21 cellular contexts compared by ENCODE assay signal in the genomic region with DNA sequence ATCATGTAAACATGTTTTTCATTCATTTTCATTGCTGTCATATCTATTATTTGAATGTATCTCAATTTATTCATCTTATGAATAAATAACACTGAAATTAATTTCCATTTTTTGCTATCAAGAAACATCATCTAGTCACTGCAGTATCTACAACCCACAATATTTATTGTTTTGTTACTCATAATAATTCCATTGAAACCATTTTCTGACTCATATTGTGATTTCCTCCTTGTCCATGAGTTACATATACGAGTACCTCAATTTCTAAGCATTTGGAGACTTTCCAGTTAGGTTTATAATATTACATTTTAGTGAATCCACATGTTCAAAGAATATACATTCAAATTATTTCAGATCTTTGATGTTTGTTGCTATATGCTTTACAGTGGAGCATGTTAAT.
A peak's percentile ranks its signal among the peaks of the same experiment; 100 is the strongest.
DNase-seq lines count a peak whose midpoint lies in the region; ATAC-seq, FAIRE-seq and TF ChIP-seq lines count a peak whose summit lies in the region.
"Had no signal": no experiment of that assay in that cellular context is flagged by ENCODE, and none has a peak within 500 bp of the region (broad histone marks: within the 10 kb centered on the region; RNA-seq: fewer than 3 reads in every experiment).

No MANE protein-coding gene starts in this region.

- POLR2A ChIA-PET in PC-3 (lab: Charles Lee; ENCODE audit: unreplicated experiment): no interaction called here
- POLR2A ChIA-PET in endothelial cell of umbilical vein (lab: Charles Lee): no interaction called here

- dilution Hi-C loops in endothelial cell of umbilical vein (cut with MboI; ENCODE audit: extremely low pct_ligation_motif_present, low sequenced_read_pairs): no loop called here

- DNase-seq in ELR (ENCODE audit: low read depth): peak; percentile 79
- peak; percentile 55 for DNase-seq in PC-3
- no peak for DNase-seq in endothelial cell of umbilical vein (ENCODE audit: low read depth, low spot score)
- DNase-seq in iris pigment epithelial cell (ENCODE audit: low read depth): peak; percentile 10
- DNase-seq in NCI-H2196 treated with DMSO at 0.1 percent for 48 hours (lab: John Stamatoyannopoulos, UW; ENCODE audit: unreplicated experiment): no peak
- DNase-seq in WERI-Rb-1: no peak
- no peak for DNase-seq in NCI-H774 (lab: John Stamatoyannopoulos, UW)
- DNase-seq: CD4-positive, CD25-positive, alpha-beta regulatory T cell; GDM1; NCI-H1105 treated with DMSO at 0.1 percent for 48 hours; NCI-H146; NCI-H2029; NCI-H446 treated with DMSO at 0.1 percent for 48 hours; NCI-H526; Right ventricle myocardium superior; RPMI8226 had no signal

- H4K20me1 ChIP-seq in PC-3 (ENCODE audit: low read length) (no peaks in the 10 kb centered on the region), endothelial cell of umbilical vein (replicated peaks; ENCODE audit: control insufficient read depth, extremely low read depth, insufficient read depth, low read length) (no peaks in the 10 kb centered on the region)
- H4K20me1 ChIP-seq: BLaER1 had no signal

- H3K4me2 ChIP-seq in PC-3 (ENCODE audit: low read length) (no peak overlapping the region), endothelial cell of umbilical vein (ENCODE audit: insufficient read depth, low read length) (no peak overlapping the region)
- H3K4me2 ChIP-seq: BLaER1 had no signal

- no peak for FAIRE-seq in endothelial cell of umbilical vein (lab: Jason Lieb, UNC)
- FAIRE-seq: D721Med, GM12878, H1 had no signal

- TF ChIP-seq POLR2A in endothelial cell of umbilical vein (IDR thresholded peaks at IDR 0.05; ENCODE audit: low read depth, low read length): no peak

- no peaks in the 10 kb centered on the region for H3F3A ChIP-seq in PC-3 (ENCODE audit: low read length, unreplicated experiment)

- H3K9ac ChIP-seq in PC-3 (ENCODE audit: low read length): no peak overlapping the region
- no peak overlapping the region for H3K9ac ChIP-seq in endothelial cell of umbilical vein (replicated peaks; ENCODE audit: extremely low read depth, insufficient read depth, low read length)
- H3K9ac ChIP-seq: BLaER1 had no signal

- no peaks in the 10 kb centered on the region for H3K9me1 ChIP-seq in endothelial cell of umbilical vein (replicated peaks; ENCODE audit: control insufficient read depth, extremely low read depth, insufficient read depth, low read length)

- no peaks in the 10 kb centered on the region for H3K36me3 ChIP-seq in PC-3 (ENCODE audit: low read depth, low read length)
- no peaks in the 10 kb centered on the region for H3K36me3 ChIP-seq in endothelial cell of umbilical vein (ENCODE audit: control insufficient read depth in 2 of 2, extremely low read depth in 1 of 2, insufficient read depth in 2 of 2, low read length in 2 of 2)
- no peaks in the 10 kb centered on the region for H3K36me3 ChIP-seq in WERI-Rb-1
- H3K36me3 ChIP-seq: BLaER1 had no signal

- H3K4me3 ChIP-seq in PC-3 (ENCODE audit: low read length): no peak overlapping the region
- no peak overlapping the region for H3K4me3 ChIP-seq in endothelial cell of umbilical vein (replicated peaks in 1 of 3; ENCODE audit: insufficient read depth in 1 of 3, low read depth in 1 of 3, low read length in 3 of 3)
- no peak overlapping the region for H3K4me3 ChIP-seq in WERI-Rb-1 (ENCODE audit: low read depth, low read length)
- H3K4me3 ChIP-seq: BLaER1, GM12878 had no signal

- H3K27ac ChIP-seq in PC-3 (ENCODE audit: low read length) (no peak overlapping the region), endothelial cell of umbilical vein (ENCODE audit: insufficient read depth, low read depth, low read length) (no peak overlapping the region), WERI-Rb-1 (no peak overlapping the region)
- H3K27ac ChIP-seq: BLaER1, HL-60 had no signal

- TF ChIP-seq CTCF in PC-3 (conservative IDR thresholded peaks at IDR 0.05; ENCODE audit: low read depth, low read length) (no peak), endothelial cell of umbilical vein (IDR thresholded peaks at IDR 0.05; ENCODE audit: extremely low read depth in 1 of 2, insufficient read depth in 1 of 2, low read depth in 1 of 2, low read length in 2 of 2) (no peak), WERI-Rb-1 (IDR thresholded peaks at IDR 0.05; ENCODE audit: low read depth, low read length) (no peak)

- H2AFZ ChIP-seq in PC-3 (ENCODE audit: low read length) (no peak overlapping the region), endothelial cell of umbilical vein (ENCODE audit: low read depth, low read length) (no peak overlapping the region)

- ATAC-seq in PC-3: peak; percentile 71
- ATAC-seq: GM12878 had no signal

- H3K9me2 ChIP-seq in PC-3 (replicated peaks; ENCODE audit: low read length): no peaks in the 10 kb centered on the region

- H3K27me3 ChIP-seq in PC-3 (ENCODE audit: low read length) (no peaks in the 10 kb centered on the region), endothelial cell of umbilical vein (ENCODE audit: control insufficient read depth in 2 of 2, insufficient read depth in 2 of 2, low read length in 2 of 2) (no peaks in the 10 kb centered on the region), WERI-Rb-1 (ENCODE audit: insufficient read depth, low read depth, severe bottlenecking) (no peaks in the 10 kb centered on the region)
- H3K27me3 ChIP-seq: BLaER1 had no signal

- no peaks in the 10 kb centered on the region for H3K79me2 ChIP-seq in PC-3 (ENCODE audit: low read length)
- H3K79me2 ChIP-seq in endothelial cell of umbilical vein (ENCODE audit: control insufficient read depth, insufficient read depth, low read length): no peaks in the 10 kb centered on the region

- BruUV-seq in PC-3 (replicated peaks; lab: Mats Ljungman, UMichigan) (no TSS peak), endothelial cell of umbilical vein (replicated peaks; lab: Mats Ljungman, UMichigan) (no TSS peak)

- H3K9me3 ChIP-seq in PC-3 (ENCODE audit: low read length) (no peaks in the 10 kb centered on the region), endothelial cell of umbilical vein (replicated peaks; ENCODE audit: control insufficient read depth, insufficient read depth, low read length) (no peaks in the 10 kb centered on the region), WERI-Rb-1 (ENCODE audit: severe bottlenecking) (no peaks in the 10 kb centered on the region)
- H3K9me3 ChIP-seq: BLaER1 had no signal

- intact Hi-C loops in PC-3 (cut with micrococcal nuclease) (no loop called here), endothelial cell of umbilical vein (cut with micrococcal nuclease) (no loop called here)

- H3K4me1 ChIP-seq in PC-3 (ENCODE audit: insufficient read depth, low read length) (peaks cover 11% of the 10 kb centered on the region), endothelial cell of umbilical vein (ENCODE audit: control insufficient read depth, extremely low read depth, insufficient read depth, low read length) (no peaks in the 10 kb centered on the region)
- H3K4me1 ChIP-seq: BLaER1 had no signal

- CTCF ChIA-PET in PC-3 (lab: Charles Lee) (no interaction called here), endothelial cell of umbilical vein (lab: Charles Lee) (no interaction called here)

TF ChIP-seq in endothelial cell of umbilical vein, 7 proteins besides CTCF, POLR2A, EP300 and RAD21:
- TF ChIP-seq JUN (IDR thresholded peaks at IDR 0.05; ENCODE audit: borderline replicate concordance, insufficient read depth, insufficient read length, low read depth): no peak
- no peak for TF ChIP-seq POLR2AphosphoS5 (IDR thresholded peaks at IDR 0.05; ENCODE audit: insufficient read depth, low read depth, low read length)
- no peak for TF ChIP-seq MYC (IDR thresholded peaks at IDR 0.05; ENCODE audit: low read depth, low read length)
- TF ChIP-seq EZH2 (IDR thresholded peaks at IDR 0.05; ENCODE audit: borderline replicate concordance, low read depth, low read length, severe bottlenecking): no peak
- TF ChIP-seq FOS (IDR thresholded peaks at IDR 0.05; ENCODE audit: borderline replicate concordance, insufficient read depth, low read length): no peak
- TF ChIP-seq, protein P1, sequence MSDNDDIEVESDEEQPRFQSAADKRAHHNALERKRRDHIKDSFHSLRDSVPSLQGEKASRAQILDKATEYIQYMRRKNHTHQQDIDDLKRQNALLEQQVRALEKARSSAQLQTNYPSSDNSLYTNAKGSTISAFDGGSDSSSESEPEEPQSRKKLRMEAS (IDR thresholded peaks at IDR 0.05; ENCODE audit: insufficient read depth, insufficient read length): no peak
- TF ChIP-seq GATA2 (IDR thresholded peaks at IDR 0.05; ENCODE audit: insufficient read depth, insufficient read length, low read depth, low read length): peak; percentile 18
TF ChIP-seq in endothelial cell of umbilical vein: peak in this region for 1.

Comparison
In these comparisons a context has a peak if more than half of its experiments do, and no peak if none do; other contexts are left out.
1. DNase-seq: peak in ELR (single experiment), PC-3 (single experiment) and iris pigment epithelial cell (single experiment); none in endothelial cell of umbilical vein (single experiment), NCI-H2196 treated with DMSO at 0.1 percent for 48 hours (single experiment), WERI-Rb-1 (single experiment) and NCI-H774 (single experiment).